ENCODE assay signal across 1 cellular context in the genomic region with DNA sequence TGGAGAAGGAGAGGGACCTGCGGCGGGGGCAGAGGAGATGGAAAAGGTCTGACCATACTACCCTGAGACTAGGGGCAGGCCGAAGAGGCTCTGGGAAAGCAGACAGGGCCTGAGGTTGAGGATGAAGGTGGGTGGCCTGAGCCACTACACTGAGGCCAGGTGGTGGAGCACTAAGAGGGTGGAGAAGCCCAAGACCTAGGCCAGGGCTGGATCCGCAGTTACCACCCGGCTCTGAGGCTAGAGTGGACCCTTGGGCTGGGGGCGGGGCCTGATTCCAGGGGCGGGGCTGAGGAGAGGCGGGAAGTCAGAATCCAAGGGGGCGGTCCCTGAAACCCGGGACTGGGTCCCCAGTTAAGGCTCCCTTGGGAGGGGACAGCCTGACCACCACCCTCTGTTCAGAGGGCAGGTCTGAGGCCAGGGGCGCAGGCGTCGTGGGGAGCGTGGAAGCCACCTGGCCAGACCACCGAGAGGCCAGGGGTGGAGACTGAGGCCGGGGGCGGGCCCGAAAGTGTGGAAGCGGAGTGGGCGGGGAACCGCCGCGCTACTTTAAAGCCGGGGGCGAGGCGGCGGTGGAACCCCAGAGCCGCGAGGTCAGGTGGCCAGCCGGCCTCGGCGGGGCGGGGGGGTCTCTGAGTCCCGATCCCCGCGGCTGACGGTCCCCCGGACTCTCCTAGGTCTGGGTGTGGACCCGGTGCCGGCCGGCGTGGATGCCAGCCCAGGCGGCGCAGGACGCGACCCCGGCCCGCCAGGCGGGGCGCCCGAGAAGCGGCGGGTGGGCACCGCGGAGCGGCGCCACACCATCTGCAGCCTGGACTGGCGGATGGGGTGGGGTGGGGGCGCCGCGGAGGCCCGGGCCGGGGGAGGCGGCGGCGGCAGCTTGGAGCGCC.
A peak's percentile ranks its signal among the peaks of the same experiment; 100 is the strongest.
TF ChIP-seq lines count a peak whose summit lies in the region.

No MANE protein-coding gene starts in this region.

TF ChIP-seq in HepG2, 621 proteins besides CTCF, POLR2A, EP300 and RAD21 (continued from another document and continues in another):
- TF ChIP-seq, protein P1, sequence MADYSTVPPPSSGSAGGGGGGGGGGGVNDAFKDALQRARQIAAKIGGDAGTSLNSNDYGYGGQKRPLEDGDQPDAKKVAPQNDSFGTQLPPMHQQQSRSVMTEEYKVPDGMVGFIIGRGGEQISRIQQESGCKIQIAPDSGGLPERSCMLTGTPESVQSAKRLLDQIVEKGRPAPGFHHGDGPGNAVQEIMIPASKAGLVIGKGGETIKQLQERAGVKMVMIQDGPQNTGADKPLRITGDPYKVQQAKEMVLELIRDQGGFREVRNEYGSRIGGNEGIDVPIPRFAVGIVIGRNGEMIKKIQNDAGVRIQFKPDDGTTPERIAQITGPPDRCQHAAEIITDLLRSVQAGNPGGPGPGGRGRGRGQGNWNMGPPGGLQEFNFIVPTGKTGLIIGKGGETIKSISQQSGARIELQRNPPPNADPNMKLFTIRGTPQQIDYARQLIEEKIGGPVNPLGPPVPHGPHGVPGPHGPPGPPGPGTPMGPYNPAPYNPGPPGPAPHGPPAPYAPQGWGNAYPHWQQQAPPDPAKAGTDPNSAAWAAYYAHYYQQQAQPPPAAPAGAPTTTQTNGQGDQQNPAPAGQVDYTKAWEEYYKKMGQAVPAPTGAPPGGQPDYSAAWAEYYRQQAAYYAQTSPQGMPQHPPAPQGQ (CRISPR knock-in tag; IDR thresholded peaks at IDR 0.05; ENCODE audit: borderline replicate concordance) = no peak
- TF ChIP-seq, protein P2, sequence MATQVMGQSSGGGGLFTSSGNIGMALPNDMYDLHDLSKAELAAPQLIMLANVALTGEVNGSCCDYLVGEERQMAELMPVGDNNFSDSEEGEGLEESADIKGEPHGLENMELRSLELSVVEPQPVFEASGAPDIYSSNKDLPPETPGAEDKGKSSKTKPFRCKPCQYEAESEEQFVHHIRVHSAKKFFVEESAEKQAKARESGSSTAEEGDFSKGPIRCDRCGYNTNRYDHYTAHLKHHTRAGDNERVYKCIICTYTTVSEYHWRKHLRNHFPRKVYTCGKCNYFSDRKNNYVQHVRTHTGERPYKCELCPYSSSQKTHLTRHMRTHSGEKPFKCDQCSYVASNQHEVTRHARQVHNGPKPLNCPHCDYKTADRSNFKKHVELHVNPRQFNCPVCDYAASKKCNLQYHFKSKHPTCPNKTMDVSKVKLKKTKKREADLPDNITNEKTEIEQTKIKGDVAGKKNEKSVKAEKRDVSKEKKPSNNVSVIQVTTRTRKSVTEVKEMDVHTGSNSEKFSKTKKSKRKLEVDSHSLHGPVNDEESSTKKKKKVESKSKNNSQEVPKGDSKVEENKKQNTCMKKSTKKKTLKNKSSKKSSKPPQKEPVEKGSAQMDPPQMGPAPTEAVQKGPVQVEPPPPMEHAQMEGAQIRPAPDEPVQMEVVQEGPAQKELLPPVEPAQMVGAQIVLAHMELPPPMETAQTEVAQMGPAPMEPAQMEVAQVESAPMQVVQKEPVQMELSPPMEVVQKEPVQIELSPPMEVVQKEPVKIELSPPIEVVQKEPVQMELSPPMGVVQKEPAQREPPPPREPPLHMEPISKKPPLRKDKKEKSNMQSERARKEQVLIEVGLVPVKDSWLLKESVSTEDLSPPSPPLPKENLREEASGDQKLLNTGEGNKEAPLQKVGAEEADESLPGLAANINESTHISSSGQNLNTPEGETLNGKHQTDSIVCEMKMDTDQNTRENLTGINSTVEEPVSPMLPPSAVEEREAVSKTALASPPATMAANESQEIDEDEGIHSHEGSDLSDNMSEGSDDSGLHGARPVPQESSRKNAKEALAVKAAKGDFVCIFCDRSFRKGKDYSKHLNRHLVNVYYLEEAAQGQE (IDR thresholded peaks at IDR 0.05; ENCODE audit: borderline replicate concordance in 1 of 2, low read depth in 1 of 2, low read length in 2 of 2) = no peak
- TF ChIP-seq ZNF33A (CRISPR knock-in tag; IDR thresholded peaks at IDR 0.05; ENCODE audit: borderline replicate concordance) (no peak), PTBP1 (IDR thresholded peaks at IDR 0.05; ENCODE audit: low read depth, low read length, poor library complexity, severe bottlenecking) (no peak), ELF3 (CRISPR knock-in tag; IDR thresholded peaks at IDR 0.05) (no peak), NONO (IDR thresholded peaks at IDR 0.05) (no peak), NONO (CRISPR knock-in tag; conservative IDR thresholded peaks at IDR 0.05) (0 out of 2 replicates have a peak, but pooled peaks have one; percentile 39), ZNF230 (CRISPR knock-in tag; IDR thresholded peaks at IDR 0.05) (peak; percentile 46; the same call in 1 of the 2 replicates), ZNF138 (CRISPR knock-in tag; IDR thresholded peaks at IDR 0.05; ENCODE audit: low read depth) (no peak), ZNF615 (CRISPR knock-in tag; IDR thresholded peaks at IDR 0.05; ENCODE audit: borderline replicate concordance) (no peak), ESRRA (CRISPR knock-in tag; IDR thresholded peaks at IDR 0.05; ENCODE audit: low read depth) (no peak; the same call in 1 of the 2 replicates), ZNF607 (CRISPR knock-in tag; IDR thresholded peaks at IDR 0.05; ENCODE audit: borderline replicate concordance) (no peak), ZNF775 (CRISPR knock-in tag; IDR thresholded peaks at IDR 0.05; ENCODE audit: borderline replicate concordance) (no peak)
- TF ChIP-seq, protein P3, sequence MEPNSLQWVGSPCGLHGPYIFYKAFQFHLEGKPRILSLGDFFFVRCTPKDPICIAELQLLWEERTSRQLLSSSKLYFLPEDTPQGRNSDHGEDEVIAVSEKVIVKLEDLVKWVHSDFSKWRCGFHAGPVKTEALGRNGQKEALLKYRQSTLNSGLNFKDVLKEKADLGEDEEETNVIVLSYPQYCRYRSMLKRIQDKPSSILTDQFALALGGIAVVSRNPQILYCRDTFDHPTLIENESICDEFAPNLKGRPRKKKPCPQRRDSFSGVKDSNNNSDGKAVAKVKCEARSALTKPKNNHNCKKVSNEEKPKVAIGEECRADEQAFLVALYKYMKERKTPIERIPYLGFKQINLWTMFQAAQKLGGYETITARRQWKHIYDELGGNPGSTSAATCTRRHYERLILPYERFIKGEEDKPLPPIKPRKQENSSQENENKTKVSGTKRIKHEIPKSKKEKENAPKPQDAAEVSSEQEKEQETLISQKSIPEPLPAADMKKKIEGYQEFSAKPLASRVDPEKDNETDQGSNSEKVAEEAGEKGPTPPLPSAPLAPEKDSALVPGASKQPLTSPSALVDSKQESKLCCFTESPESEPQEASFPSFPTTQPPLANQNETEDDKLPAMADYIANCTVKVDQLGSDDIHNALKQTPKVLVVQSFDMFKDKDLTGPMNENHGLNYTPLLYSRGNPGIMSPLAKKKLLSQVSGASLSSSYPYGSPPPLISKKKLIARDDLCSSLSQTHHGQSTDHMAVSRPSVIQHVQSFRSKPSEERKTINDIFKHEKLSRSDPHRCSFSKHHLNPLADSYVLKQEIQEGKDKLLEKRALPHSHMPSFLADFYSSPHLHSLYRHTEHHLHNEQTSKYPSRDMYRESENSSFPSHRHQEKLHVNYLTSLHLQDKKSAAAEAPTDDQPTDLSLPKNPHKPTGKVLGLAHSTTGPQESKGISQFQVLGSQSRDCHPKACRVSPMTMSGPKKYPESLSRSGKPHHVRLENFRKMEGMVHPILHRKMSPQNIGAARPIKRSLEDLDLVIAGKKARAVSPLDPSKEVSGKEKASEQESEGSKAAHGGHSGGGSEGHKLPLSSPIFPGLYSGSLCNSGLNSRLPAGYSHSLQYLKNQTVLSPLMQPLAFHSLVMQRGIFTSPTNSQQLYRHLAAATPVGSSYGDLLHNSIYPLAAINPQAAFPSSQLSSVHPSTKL (CRISPR knock-in tag; IDR thresholded peaks at IDR 0.05) = no peak
- TF ChIP-seq, protein P4, sequence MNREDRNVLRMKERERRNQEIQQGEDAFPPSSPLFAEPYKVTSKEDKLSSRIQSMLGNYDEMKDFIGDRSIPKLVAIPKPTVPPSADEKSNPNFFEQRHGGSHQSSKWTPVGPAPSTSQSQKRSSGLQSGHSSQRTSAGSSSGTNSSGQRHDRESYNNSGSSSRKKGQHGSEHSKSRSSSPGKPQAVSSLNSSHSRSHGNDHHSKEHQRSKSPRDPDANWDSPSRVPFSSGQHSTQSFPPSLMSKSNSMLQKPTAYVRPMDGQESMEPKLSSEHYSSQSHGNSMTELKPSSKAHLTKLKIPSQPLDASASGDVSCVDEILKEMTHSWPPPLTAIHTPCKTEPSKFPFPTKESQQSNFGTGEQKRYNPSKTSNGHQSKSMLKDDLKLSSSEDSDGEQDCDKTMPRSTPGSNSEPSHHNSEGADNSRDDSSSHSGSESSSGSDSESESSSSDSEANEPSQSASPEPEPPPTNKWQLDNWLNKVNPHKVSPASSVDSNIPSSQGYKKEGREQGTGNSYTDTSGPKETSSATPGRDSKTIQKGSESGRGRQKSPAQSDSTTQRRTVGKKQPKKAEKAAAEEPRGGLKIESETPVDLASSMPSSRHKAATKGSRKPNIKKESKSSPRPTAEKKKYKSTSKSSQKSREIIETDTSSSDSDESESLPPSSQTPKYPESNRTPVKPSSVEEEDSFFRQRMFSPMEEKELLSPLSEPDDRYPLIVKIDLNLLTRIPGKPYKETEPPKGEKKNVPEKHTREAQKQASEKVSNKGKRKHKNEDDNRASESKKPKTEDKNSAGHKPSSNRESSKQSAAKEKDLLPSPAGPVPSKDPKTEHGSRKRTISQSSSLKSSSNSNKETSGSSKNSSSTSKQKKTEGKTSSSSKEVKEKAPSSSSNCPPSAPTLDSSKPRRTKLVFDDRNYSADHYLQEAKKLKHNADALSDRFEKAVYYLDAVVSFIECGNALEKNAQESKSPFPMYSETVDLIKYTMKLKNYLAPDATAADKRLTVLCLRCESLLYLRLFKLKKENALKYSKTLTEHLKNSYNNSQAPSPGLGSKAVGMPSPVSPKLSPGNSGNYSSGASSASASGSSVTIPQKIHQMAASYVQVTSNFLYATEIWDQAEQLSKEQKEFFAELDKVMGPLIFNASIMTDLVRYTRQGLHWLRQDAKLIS (CRISPR knock-in tag; IDR thresholded peaks at IDR 0.05) = no peak
- TF ChIP-seq, protein P5, sequence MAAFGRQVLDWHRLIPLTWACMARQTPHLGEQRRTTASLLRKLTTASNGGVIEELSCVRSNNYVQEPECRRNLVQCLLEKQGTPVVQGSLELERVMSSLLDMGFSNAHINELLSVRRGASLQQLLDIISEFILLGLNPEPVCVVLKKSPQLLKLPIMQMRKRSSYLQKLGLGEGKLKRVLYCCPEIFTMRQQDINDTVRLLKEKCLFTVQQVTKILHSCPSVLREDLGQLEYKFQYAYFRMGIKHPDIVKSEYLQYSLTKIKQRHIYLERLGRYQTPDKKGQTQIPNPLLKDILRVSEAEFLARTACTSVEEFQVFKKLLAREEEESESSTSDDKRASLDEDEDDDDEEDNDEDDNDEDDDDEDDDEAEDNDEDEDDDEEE (CRISPR knock-in tag; IDR thresholded peaks at IDR 0.05) = no peak
- TF ChIP-seq, protein P6, sequence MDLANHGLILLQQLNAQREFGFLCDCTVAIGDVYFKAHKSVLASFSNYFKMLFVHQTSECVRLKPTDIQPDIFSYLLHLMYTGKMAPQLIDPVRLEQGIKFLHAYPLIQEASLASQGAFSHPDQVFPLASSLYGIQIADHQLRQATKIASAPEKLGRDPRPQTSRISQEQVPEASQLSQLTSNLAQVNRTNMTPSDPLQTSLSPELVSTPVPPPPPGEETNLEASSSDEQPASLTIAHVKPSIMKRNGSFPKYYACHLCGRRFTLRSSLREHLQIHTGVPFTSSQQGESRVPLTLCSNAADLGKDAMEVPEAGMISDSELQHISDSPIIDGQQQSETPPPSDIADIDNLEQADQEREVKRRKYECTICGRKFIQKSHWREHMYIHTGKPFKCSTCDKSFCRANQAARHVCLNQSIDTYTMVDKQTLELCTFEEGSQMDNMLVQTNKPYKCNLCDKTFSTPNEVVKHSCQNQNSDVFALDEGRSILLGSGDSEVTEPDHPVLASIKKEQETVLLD (CRISPR knock-in tag; IDR thresholded peaks at IDR 0.05; ENCODE audit: low read depth) = no peak
- TF ChIP-seq, protein P7, sequence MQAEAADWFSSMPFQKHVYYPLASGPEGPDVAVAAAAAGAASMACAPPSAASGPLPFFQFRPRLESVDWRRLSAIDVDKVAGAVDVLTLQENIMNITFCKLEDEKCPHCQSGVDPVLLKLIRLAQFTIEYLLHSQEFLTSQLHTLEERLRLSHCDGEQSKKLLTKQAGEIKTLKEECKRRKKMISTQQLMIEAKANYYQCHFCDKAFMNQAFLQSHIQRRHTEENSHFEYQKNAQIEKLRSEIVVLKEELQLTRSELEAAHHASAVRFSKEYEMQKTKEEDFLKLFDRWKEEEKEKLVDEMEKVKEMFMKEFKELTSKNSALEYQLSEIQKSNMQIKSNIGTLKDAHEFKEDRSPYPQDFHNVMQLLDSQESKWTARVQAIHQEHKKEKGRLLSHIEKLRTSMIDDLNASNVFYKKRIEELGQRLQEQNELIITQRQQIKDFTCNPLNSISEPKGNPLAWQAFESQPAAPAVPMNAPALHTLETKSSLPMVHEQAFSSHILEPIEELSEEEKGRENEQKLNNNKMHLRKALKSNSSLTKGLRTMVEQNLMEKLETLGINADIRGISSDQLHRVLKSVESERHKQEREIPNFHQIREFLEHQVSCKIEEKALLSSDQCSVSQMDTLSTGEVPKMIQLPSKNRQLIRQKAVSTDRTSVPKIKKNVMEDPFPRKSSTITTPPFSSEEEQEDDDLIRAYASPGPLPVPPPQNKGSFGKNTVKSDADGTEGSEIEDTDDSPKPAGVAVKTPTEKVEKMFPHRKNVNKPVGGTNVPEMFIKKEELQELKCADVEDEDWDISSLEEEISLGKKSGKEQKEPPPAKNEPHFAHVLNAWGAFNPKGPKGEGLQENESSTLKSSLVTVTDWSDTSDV (CRISPR knock-in tag; IDR thresholded peaks at IDR 0.05) = 0 out of 2 replicates have a peak, but pooled peaks have one; percentile 66
- TF ChIP-seq, protein P8, sequence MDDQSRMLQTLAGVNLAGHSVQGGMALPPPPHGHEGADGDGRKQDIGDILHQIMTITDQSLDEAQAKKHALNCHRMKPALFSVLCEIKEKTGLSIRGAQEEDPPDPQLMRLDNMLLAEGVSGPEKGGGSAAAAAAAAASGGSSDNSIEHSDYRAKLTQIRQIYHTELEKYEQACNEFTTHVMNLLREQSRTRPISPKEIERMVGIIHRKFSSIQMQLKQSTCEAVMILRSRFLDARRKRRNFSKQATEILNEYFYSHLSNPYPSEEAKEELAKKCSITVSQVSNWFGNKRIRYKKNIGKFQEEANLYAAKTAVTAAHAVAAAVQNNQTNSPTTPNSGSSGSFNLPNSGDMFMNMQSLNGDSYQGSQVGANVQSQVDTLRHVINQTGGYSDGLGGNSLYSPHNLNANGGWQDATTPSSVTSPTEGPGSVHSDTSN (CRISPR knock-in tag; IDR thresholded peaks at IDR 0.05; ENCODE audit: borderline replicate concordance) = no peak
- TF ChIP-seq, protein P9, sequence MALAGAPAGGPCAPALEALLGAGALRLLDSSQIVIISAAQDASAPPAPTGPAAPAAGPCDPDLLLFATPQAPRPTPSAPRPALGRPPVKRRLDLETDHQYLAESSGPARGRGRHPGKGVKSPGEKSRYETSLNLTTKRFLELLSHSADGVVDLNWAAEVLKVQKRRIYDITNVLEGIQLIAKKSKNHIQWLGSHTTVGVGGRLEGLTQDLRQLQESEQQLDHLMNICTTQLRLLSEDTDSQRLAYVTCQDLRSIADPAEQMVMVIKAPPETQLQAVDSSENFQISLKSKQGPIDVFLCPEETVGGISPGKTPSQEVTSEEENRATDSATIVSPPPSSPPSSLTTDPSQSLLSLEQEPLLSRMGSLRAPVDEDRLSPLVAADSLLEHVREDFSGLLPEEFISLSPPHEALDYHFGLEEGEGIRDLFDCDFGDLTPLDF (CRISPR knock-in tag; IDR thresholded peaks at IDR 0.05) = peak; percentile 34; the same call in 1 of the 2 replicates
- TF ChIP-seq, protein P10, sequence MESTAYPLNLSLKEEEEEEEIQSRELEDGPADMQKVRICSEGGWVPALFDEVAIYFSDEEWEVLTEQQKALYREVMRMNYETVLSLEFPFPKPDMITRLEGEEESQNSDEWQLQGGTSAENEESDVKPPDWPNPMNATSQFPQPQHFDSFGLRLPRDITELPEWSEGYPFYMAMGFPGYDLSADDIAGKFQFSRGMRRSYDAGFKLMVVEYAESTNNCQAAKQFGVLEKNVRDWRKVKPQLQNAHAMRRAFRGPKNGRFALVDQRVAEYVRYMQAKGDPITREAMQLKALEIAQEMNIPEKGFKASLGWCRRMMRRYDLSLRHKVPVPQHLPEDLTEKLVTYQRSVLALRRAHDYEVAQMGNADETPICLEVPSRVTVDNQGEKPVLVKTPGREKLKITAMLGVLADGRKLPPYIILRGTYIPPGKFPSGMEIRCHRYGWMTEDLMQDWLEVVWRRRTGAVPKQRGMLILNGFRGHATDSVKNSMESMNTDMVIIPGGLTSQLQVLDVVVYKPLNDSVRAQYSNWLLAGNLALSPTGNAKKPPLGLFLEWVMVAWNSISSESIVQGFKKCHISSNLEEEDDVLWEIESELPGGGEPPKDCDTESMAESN (CRISPR knock-in tag; conservative IDR thresholded peaks at IDR 0.05) = peak; percentile 44; the same call in 1 of the 2 replicates
